ENCODE assay signal across 13 cellular contexts in the genomic region with DNA sequence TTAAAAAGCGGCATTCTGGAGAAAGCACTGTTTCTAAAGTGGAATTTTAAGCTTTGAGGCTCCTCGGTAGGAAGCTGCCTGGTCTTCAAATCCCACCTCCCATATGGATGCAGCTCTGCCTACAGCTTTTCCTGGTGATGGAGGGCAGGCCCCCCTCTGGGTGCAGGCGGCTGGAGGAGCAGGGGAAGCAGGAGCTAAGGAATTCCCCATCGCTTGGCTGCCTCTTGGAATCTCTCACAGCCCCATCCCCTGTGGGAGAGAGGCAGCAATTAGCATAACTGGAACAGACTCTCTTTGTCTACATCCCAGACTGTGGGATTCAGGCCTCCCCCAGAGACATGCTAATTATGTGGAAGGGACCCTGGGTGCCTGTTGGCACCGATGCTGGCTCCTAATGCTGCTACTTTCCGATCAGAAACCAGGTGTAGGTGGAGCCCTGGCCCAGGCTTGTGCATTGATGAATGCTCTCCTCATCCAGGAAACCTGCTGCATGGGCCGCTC. TPM values are rescaled to one million over a fixed set of nuclear protein-coding genes. Genes with fewer than 3 reads are reported as not detected.
A peak's percentile ranks its signal among the peaks of the same experiment; 100 is the strongest.
DNase-seq lines count a peak whose midpoint lies in the region; ATAC-seq and TF ChIP-seq lines count a peak whose summit lies in the region.
"Had no signal": no experiment of that assay in that cellular context is flagged by ENCODE, and none has a peak within 500 bp of the region (broad histone marks: within the 10 kb centered on the region; RNA-seq: fewer than 3 reads in every experiment).

No MANE protein-coding gene starts in this region.

- 45 to 53% methylated on average over 7 of the region's 7 CpGs for WGBS in testis, 2 donors

- TF ChIP-seq CTCF in foreskin keratinocyte (conservative IDR thresholded peaks at IDR 0.05) (no peak), neural cell (IDR thresholded peaks at IDR 0.05; ENCODE audit: poor library complexity, severe bottlenecking) (no peak), testis (IDR thresholded peaks at IDR 0.05) (no peak)

- no peak overlapping the region for H3K4me2 ChIP-seq in neural cell (ENCODE audit: low read length)

- H2AFZ ChIP-seq in neural cell (ENCODE audit: low read depth, low read length): no peak overlapping the region

- no peak overlapping the region for H3K4me3 ChIP-seq in neural cell (ENCODE audit: low read length)
- no peak overlapping the region for H3K4me3 ChIP-seq in testis

- H3K27ac ChIP-seq in foreskin keratinocyte (peak overlapping the region; percentile 71), neural cell (ENCODE audit: low read length) (no peak overlapping the region), testis (no peak overlapping the region)
- H3K27ac ChIP-seq: brain microvascular endothelial cell had no signal

- H3K36me3 ChIP-seq in ES-I3 (ENCODE audit: insufficient read depth, low read length) (no peaks in the 10 kb centered on the region), neural cell (ENCODE audit: insufficient read depth, low read length) (no peaks in the 10 kb centered on the region), testis (ENCODE audit: low read depth, missing control alignments) (no peaks in the 10 kb centered on the region)
- H3K36me3 ChIP-seq: brain microvascular endothelial cell had no signal

- peak; percentile 89 for DNase-seq in NCI-H2171 treated with DMSO at 0.1 percent for 48 hours (lab: John Stamatoyannopoulos, UW)
- no peak for DNase-seq in foreskin keratinocyte
- no peak for DNase-seq in NOMO-1 treated with dmso at 0.1 percent for 144 hours (lab: John Stamatoyannopoulos, UW; ENCODE audit: unreplicated experiment)
- no peak for DNase-seq in SK-N-DZ (ENCODE audit: low spot score)
- DNase-seq in testis: no peak
- DNase-seq in mucosa of gallbladder (ENCODE audit: low spot score): no peak
- DNase-seq: activated CD4-positive, alpha-beta T cell treated with anti-CD3 and anti-CD28 coated beads for 1 hour; brain microvascular endothelial cell; KG1 had no signal

- H3K9me2 ChIP-seq in neural cell (ENCODE audit: insufficient read depth, low read length): no peaks in the 10 kb centered on the region

- no peak for TF ChIP-seq EP300 in neural cell (conservative IDR thresholded peaks at IDR 0.05; ENCODE audit: poor library complexity, severe bottlenecking)

- H3K9ac ChIP-seq in ES-I3 (ENCODE audit: low read depth, low read length) (peak overlapping the region; percentile 15; the same call in 1 of the 2 replicates), neural cell (ENCODE audit: low read length) (no peak overlapping the region)

- H4K20me1 ChIP-seq in neural cell (ENCODE audit: insufficient read depth): no peaks in the 10 kb centered on the region

- H3K9me3 ChIP-seq in ES-I3 (ENCODE audit: control insufficient read depth, insufficient read depth, low read length): no peaks in the 10 kb centered on the region
- H3K9me3 ChIP-seq in neural cell (ENCODE audit: low read length): no peaks in the 10 kb centered on the region
- no peaks in the 10 kb centered on the region for H3K9me3 ChIP-seq in testis

- H3K27me3 ChIP-seq in foreskin keratinocyte (no peaks in the 10 kb centered on the region), neural cell (ENCODE audit: insufficient read depth, low read depth, low read length) (no peaks in the 10 kb centered on the region), testis (no peaks in the 10 kb centered on the region)
- H3K27me3 ChIP-seq: brain microvascular endothelial cell had no signal

- intact Hi-C loops in testis (cut with DNase I; ENCODE audit: low total_unique reads): no loop called here

- no peaks in the 10 kb centered on the region for H3F3A ChIP-seq in neural cell (ENCODE audit: insufficient read depth, low read length, poor library complexity, severe bottlenecking)

- no peak for TF ChIP-seq POLR2A in testis (IDR thresholded peaks at IDR 0.05)

- H3K4me1 ChIP-seq in ES-I3 (ENCODE audit: insufficient read depth, low read length) (peaks cover 16% of the 10 kb centered on the region), foreskin keratinocyte (peaks cover 41% of the 10 kb centered on the region), testis (peaks cover 22% of the 10 kb centered on the region)

- no peaks in the 10 kb centered on the region for H3K79me2 ChIP-seq in neural cell (replicated peaks; ENCODE audit: insufficient read depth, low read length)

- TF ChIP-seq RAD21 in neural cell (conservative IDR thresholded peaks at IDR 0.05): no peak

- no peak for ATAC-seq in foreskin keratinocyte
- ATAC-seq: SK-N-SH treated with all-trans-retinoic acid at 6 μM for 48 hours had no signal

TF ChIP-seq in neural cell, 6 proteins besides CTCF, POLR2A, EP300 and RAD21:
- TF ChIP-seq EZH2 (IDR thresholded peaks at IDR 0.05; ENCODE audit: borderline replicate concordance, insufficient read depth, low read length, poor library complexity, severe bottlenecking): no peak
- TF ChIP-seq, protein P1, sequence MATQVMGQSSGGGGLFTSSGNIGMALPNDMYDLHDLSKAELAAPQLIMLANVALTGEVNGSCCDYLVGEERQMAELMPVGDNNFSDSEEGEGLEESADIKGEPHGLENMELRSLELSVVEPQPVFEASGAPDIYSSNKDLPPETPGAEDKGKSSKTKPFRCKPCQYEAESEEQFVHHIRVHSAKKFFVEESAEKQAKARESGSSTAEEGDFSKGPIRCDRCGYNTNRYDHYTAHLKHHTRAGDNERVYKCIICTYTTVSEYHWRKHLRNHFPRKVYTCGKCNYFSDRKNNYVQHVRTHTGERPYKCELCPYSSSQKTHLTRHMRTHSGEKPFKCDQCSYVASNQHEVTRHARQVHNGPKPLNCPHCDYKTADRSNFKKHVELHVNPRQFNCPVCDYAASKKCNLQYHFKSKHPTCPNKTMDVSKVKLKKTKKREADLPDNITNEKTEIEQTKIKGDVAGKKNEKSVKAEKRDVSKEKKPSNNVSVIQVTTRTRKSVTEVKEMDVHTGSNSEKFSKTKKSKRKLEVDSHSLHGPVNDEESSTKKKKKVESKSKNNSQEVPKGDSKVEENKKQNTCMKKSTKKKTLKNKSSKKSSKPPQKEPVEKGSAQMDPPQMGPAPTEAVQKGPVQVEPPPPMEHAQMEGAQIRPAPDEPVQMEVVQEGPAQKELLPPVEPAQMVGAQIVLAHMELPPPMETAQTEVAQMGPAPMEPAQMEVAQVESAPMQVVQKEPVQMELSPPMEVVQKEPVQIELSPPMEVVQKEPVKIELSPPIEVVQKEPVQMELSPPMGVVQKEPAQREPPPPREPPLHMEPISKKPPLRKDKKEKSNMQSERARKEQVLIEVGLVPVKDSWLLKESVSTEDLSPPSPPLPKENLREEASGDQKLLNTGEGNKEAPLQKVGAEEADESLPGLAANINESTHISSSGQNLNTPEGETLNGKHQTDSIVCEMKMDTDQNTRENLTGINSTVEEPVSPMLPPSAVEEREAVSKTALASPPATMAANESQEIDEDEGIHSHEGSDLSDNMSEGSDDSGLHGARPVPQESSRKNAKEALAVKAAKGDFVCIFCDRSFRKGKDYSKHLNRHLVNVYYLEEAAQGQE (IDR thresholded peaks at IDR 0.05; ENCODE audit: borderline replicate concordance): peak; percentile 70

RNA-seq across cellular contexts. Expression of a gene that starts 51.3 kb away (rescaled TPM):
- total RNA-seq in foreskin keratinocyte (76.3 and 127 TPM in 2 replicates), testis (10 to 100 TPM; 25.4 to 48.0 TPM), mucosa of gallbladder (138 TPM)
- polyA plus RNA-seq in foreskin keratinocyte (28.8 and 38.0 TPM in 2 replicates), neural cell (0.72 and 0.85 TPM in 2 replicates), testis (ENCODE audit: insufficient read depth, low read depth, low replicate concordance) (35.2 TPM)
- 0.24 and 2.8 TPM in 2 replicates for polyA minus RNA-seq in neural cell
- polyA plus RNA-seq in SK-N-DZ (2014; cell fraction: cytosol; rRNA removed): 0.03 and 0.14 TPM in 2 replicates
- 3.2 TPM in 1 of 2 replicates, not detected in the other for polyA plus RNA-seq in SK-N-DZ (2014; cell fraction: nucleus; rRNA removed)
- total RNA-seq: CD4-positive, CD25-positive, alpha-beta regulatory T cell had no signal
- polyA plus RNA-seq: CD4-positive, CD25-positive, alpha-beta regulatory T cell had no signal
